24 cellular contexts compared by ENCODE assay signal in the genomic region with DNA sequence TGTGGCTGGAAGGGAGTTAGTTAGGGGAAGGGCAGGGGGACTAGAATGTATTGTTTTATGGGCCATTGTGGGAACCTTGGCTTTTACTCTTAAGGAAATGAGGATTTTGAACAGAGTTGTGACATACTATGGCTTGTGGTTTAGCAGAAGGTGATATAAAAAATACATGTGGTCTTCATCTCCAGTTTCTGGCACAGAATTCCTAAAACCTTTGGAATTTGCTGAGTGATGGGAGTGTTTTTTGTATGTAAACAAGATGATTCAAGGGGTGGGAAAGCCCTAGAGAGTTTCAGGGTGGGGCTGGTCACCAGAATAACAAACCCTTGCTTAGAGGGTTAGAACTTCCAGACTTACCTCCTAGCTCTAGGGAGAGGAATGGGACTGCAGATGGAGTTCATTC.
DNase-seq lines count a peak whose midpoint lies in the region; ATAC-seq, FAIRE-seq and TF ChIP-seq lines count a peak whose summit lies in the region.
"Had no signal": no experiment of that assay in that cellular context is flagged by ENCODE, and none has a peak within 500 bp of the region (broad histone marks: within the 10 kb centered on the region; RNA-seq: fewer than 3 reads in every experiment).

No MANE protein-coding gene starts in this region.

- H4K20me1 ChIP-seq in astrocyte (ENCODE audit: insufficient read depth, low read length): no peaks in the 10 kb centered on the region

- H3K4me1 Mint-ChIP-seq in astrocyte (ENCODE audit: low read depth, unreplicated experiment): peaks cover 7% of the 10 kb centered on the region
- H3K4me1 Mint-ChIP-seq in nephron progenitor cell: no peaks in the 10 kb centered on the region
- H3K4me1 Mint-ChIP-seq: mesothelial cell of epicardium, neural progenitor cell had no signal

- H3K27ac ChIP-seq in astrocyte (ENCODE audit: low read depth, low read length): no peak overlapping the region
- H3K27ac ChIP-seq: coronary artery, gastroesophageal sphincter, KMS-11, neural progenitor cell, SJCRH30, suprapubic skin, vagina, VCaP had no signal

- H2AFZ ChIP-seq in astrocyte (ENCODE audit: low read depth, low read length): no peak overlapping the region
- H2AFZ ChIP-seq: neural progenitor cell had no signal

- DNase-seq in AG08395 (ENCODE audit: low spot score) (peak; percentile 12), HS-27A (ENCODE audit: low read depth) (peak; percentile 52), astrocyte (ENCODE audit: low read depth) (peak; percentile 57), fibroblast of the aortic adventitia (ENCODE audit: low read depth) (peak; percentile 64), RPMI8226 (no peak), nephron progenitor cell (no peak), NCI-H187 treated with DMSO at 0.1 percent for 48 hours (lab: John Stamatoyannopoulos, UW) (no peak)
- DNase-seq: aorta; CD4-positive, alpha-beta T cell; left cardiac atrium; NCI-H1105 treated with DMSO at 0.1 percent for 48 hours; NCI-H526 treated with DMSO at 0.1 percent for 48 hours; SJCRH30; stimulated activated CD4-positive, alpha-beta T cell treated with anti-CD3 and anti-CD28 coated beads, Interleukin-12 subunit alpha, Interleukin-12 subunit beta, amount 100 ng/mL, for 4 hours; T-helper 17 cell had no signal

- no peak overlapping the region for H3K27ac Mint-ChIP-seq in astrocyte (ENCODE audit: unreplicated experiment)
- H3K27ac Mint-ChIP-seq in nephron progenitor cell: no peak overlapping the region
- H3K27ac Mint-ChIP-seq: CD4-positive, alpha-beta T cell; mesothelial cell of epicardium; neural progenitor cell; T-helper 17 cell had no signal

- H3K4me3 ChIP-seq in astrocyte (ENCODE audit: insufficient read depth, low read depth, low read length): no peak overlapping the region
- no peak overlapping the region for H3K4me3 ChIP-seq in fibroblast of the aortic adventitia (ENCODE audit: low read depth, low read length)
- H3K4me3 ChIP-seq: coronary artery, gastroesophageal sphincter, neural progenitor cell, SJCRH30, suprapubic skin, vagina had no signal

- no peak overlapping the region for H3K9ac ChIP-seq in astrocyte (ENCODE audit: low read length)
- H3K9ac ChIP-seq: KMS-11, neural progenitor cell had no signal

- TF ChIP-seq CTCF in astrocyte (IDR thresholded peaks at IDR 0.05; ENCODE audit: insufficient read depth, low read depth, low read length) (no peak), fibroblast of the aortic adventitia (IDR thresholded peaks at IDR 0.05; ENCODE audit: insufficient read depth, low read length) (no peak), nephron progenitor cell (IDR thresholded peaks at IDR 0.05) (no peak)

- H3K4me2 ChIP-seq in astrocyte (ENCODE audit: low read length): no peak overlapping the region
- H3K4me2 ChIP-seq: KMS-11, neural progenitor cell had no signal

- H3K27me3 ChIP-seq in astrocyte (ENCODE audit: insufficient read depth, low read length): peaks cover 2% of the 10 kb centered on the region
- H3K27me3 ChIP-seq: gastroesophageal sphincter, neural progenitor cell, SJCRH30, suprapubic skin, vagina had no signal

- no peak for ATAC-seq in GM18517 (IDR thresholded peaks at IDR 0.05; ENCODE audit: unreplicated experiment)
- ATAC-seq: gastroesophageal sphincter, left cardiac atrium, T-helper 17 cell had no signal

- H3K4me3 Mint-ChIP-seq in astrocyte (ENCODE audit: unreplicated experiment) (no peak overlapping the region), nephron progenitor cell (no peak overlapping the region)
- H3K4me3 Mint-ChIP-seq: CD4-positive, alpha-beta T cell; mesothelial cell of epicardium; neural progenitor cell; T-helper 17 cell had no signal

- H3K9me3 ChIP-seq in astrocyte (ENCODE audit: insufficient read depth, low read depth, low read length): no peaks in the 10 kb centered on the region
- H3K9me3 ChIP-seq: SJCRH30, suprapubic skin, vagina had no signal

- no peaks in the 10 kb centered on the region for H3K36me3 ChIP-seq in astrocyte (ENCODE audit: insufficient read depth, low read length)
- H3K36me3 ChIP-seq: gastroesophageal sphincter, neural progenitor cell, SJCRH30, suprapubic skin, vagina had no signal

- FAIRE-seq in astrocyte (lab: Jason Lieb, UNC): no peak

- H3K36me3 Mint-ChIP-seq in astrocyte (ENCODE audit: low read depth, unreplicated experiment): peaks cover 2% of the 10 kb centered on the region
- H3K36me3 Mint-ChIP-seq in nephron progenitor cell (ENCODE audit: low read depth): no peaks in the 10 kb centered on the region
- H3K36me3 Mint-ChIP-seq: mesothelial cell of epicardium, neural progenitor cell had no signal

- H3K27me3 Mint-ChIP-seq in astrocyte (ENCODE audit: low read depth, unreplicated experiment) (no peaks in the 10 kb centered on the region), nephron progenitor cell (ENCODE audit: low read depth, poor library complexity) (no peaks in the 10 kb centered on the region)
- H3K27me3 Mint-ChIP-seq: CD4-positive, alpha-beta T cell; T-helper 17 cell had no signal

- H3K79me2 ChIP-seq in astrocyte (ENCODE audit: insufficient read depth, low read length): no peaks in the 10 kb centered on the region

- peaks cover 7% of the 10 kb centered on the region for H3K4me1 ChIP-seq in astrocyte (ENCODE audit: insufficient read depth, low read length)
- H3K4me1 ChIP-seq: gastroesophageal sphincter, neural progenitor cell, SJCRH30 had no signal

- H3K9me3 Mint-ChIP-seq in astrocyte (ENCODE audit: unreplicated experiment) (peaks cover 7% of the 10 kb centered on the region), nephron progenitor cell (peaks cover 10% of the 10 kb centered on the region)
- H3K9me3 Mint-ChIP-seq: neural progenitor cell had no signal

Comparison
In these comparisons a context has a peak if more than half of its experiments do, and no peak if none do; other contexts are left out.
1. DNase-seq: peak in AG08395 (single experiment), HS-27A (single experiment), astrocyte (single experiment) and fibroblast of the aortic adventitia (single experiment); none in RPMI8226 (single experiment), nephron progenitor cell (single experiment) and NCI-H187 treated with DMSO at 0.1 percent for 48 hours (single experiment).